28 cellular contexts compared by ENCODE assay signal in genomic region chr4:148946271-148946670, GRCh38.
"Had no signal": no experiment of that assay in that cellular context is flagged by ENCODE, and none has a peak within 500 bp of the region (broad histone marks: within the 10 kb centered on the region; RNA-seq: fewer than 3 reads in every experiment).

No MANE protein-coding gene starts in this region.

- H3K4me1 Mint-ChIP-seq: natural killer cell; nephron; stimulated activated effector memory CD8-positive, alpha-beta T cell treated with anti-CD3 and anti-CD28 coated beads, Interleukin-12 subunit alpha, Interleukin-12 subunit beta, amount 100 ng/mL, for 72 hours; stimulated activated naive B cell treated with anti-CD40 and anti-IgM and Interleukin-4, amounts not matched to agents 10 μg/mL and 1 μg/mL and 100 μg/mL, for 72 hours had no signal

- H3K36me3 Mint-ChIP-seq: natural killer cell; neural progenitor cell; stimulated activated effector memory CD8-positive, alpha-beta T cell treated with anti-CD3 and anti-CD28 coated beads, Interleukin-12 subunit alpha, Interleukin-12 subunit beta, amount 100 ng/mL, for 72 hours; stimulated activated naive B cell treated with anti-CD40 and anti-IgM and Interleukin-4, amounts not matched to agents 10 μg/mL and 1 μg/mL and 100 μg/mL, for 72 hours had no signal

- H3K27me3 Mint-ChIP-seq: stimulated activated naive B cell treated with anti-CD40 and anti-IgM and Interleukin-4, amounts not matched to agents 10 μg/mL and 1 μg/mL and 100 μg/mL, for 72 hours; stimulated activated naive CD8-positive, alpha-beta T cell treated with anti-CD3 and anti-CD28 coated beads, Interleukin-15, Interleukin-2, amounts not matched to agents 100 ng/mL and 50 ng/mL, for 24 hours had no signal

- ATAC-seq: natural killer cell; psoas muscle; right cardiac atrium; right lobe of liver; stimulated activated effector memory CD8-positive, alpha-beta T cell treated with anti-CD3 and anti-CD28 coated beads, Interleukin-12 subunit alpha, Interleukin-12 subunit beta, amount 100 ng/mL, for 72 hours; stimulated activated naive B cell treated with anti-CD40 and anti-IgM and Interleukin-4, amounts not matched to agents 10 μg/mL and 1 μg/mL and 100 μg/mL, for 72 hours had no signal

- H3K27ac ChIP-seq: neural progenitor cell, ovary, parathyroid adenoma, psoas muscle, right lobe of liver, sigmoid colon, stomach, thoracic aorta, thyroid gland, tibial nerve, upper lobe of left lung, uterus had no signal

- H3K9me3 ChIP-seq: ovary, psoas muscle, right lobe of liver, sigmoid colon, stomach, thoracic aorta, thyroid gland, tibial nerve, upper lobe of left lung, uterus had no signal

- DNase-seq: natural killer cell; occipital lobe; ovary; posterior cingulate gyrus; psoas muscle; right cardiac atrium; right lobe of liver; sigmoid colon; small intestine; stimulated activated CD4-positive, alpha-beta T cell treated with anti-CD3 and anti-CD28 coated beads, Interleukin-15, amount 100 ng/mL, for 24 hours; stimulated activated CD4-positive, alpha-beta T cell treated with anti-CD3 and anti-CD28 coated beads, Interleukin-2, amount 100 ng/mL, for 24 hours; stimulated activated CD4-positive, alpha-beta T cell treated with anti-CD3 and anti-CD28 coated beads, Interleukin-2, amount 100 ng/mL, for 48 hours; stimulated activated CD4-positive, alpha-beta T cell treated with anti-CD3 and anti-CD28 coated beads, Interleukin-4, amount 100 ng/mL, for 24 hours; stimulated activated naive B cell treated with anti-CD40 and anti-IgM and Interleukin-4, amounts not matched to agents 10 μg/mL and 1 μg/mL and 100 μg/mL, for 72 hours; stimulated activated naive CD4-positive, alpha-beta T cell treated with Interleukin-2 at 50 U/mL for 16 hours; stomach; thyroid gland; trophoblast cell; upper lobe of left lung; uterus had no signal

- H3K4me1 ChIP-seq: neural progenitor cell, parathyroid adenoma, psoas muscle, right lobe of liver, sigmoid colon, stomach, tibial nerve, upper lobe of left lung, uterus had no signal

- H3K4me3 Mint-ChIP-seq: natural killer cell; nephron; neural progenitor cell; stimulated activated effector memory CD8-positive, alpha-beta T cell treated with anti-CD3 and anti-CD28 coated beads, Interleukin-12 subunit alpha, Interleukin-12 subunit beta, amount 100 ng/mL, for 72 hours; stimulated activated naive B cell treated with anti-CD40 and anti-IgM and Interleukin-4, amounts not matched to agents 10 μg/mL and 1 μg/mL and 100 μg/mL, for 72 hours; stimulated activated naive CD8-positive, alpha-beta T cell treated with anti-CD3 and anti-CD28 coated beads, Interleukin-15, Interleukin-2, amounts not matched to agents 100 ng/mL and 50 ng/mL, for 24 hours had no signal

- H3K27ac Mint-ChIP-seq: natural killer cell; nephron; neural progenitor cell; progenitor cell of endocrine pancreas; stimulated activated effector memory CD8-positive, alpha-beta T cell treated with anti-CD3 and anti-CD28 coated beads, Interleukin-12 subunit alpha, Interleukin-12 subunit beta, amount 100 ng/mL, for 72 hours; stimulated activated naive B cell treated with anti-CD40 and anti-IgM and Interleukin-4, amounts not matched to agents 10 μg/mL and 1 μg/mL and 100 μg/mL, for 72 hours; stimulated activated naive CD8-positive, alpha-beta T cell treated with anti-CD3 and anti-CD28 coated beads, Interleukin-15, Interleukin-2, amounts not matched to agents 100 ng/mL and 50 ng/mL, for 24 hours had no signal

- H3K27me3 ChIP-seq: neural progenitor cell, ovary, right lobe of liver, sigmoid colon, stomach, thyroid gland, tibial nerve, upper lobe of left lung, uterus had no signal
